Comparison of ENCODE assay signal across 8 cellular contexts in the genomic region with DNA sequence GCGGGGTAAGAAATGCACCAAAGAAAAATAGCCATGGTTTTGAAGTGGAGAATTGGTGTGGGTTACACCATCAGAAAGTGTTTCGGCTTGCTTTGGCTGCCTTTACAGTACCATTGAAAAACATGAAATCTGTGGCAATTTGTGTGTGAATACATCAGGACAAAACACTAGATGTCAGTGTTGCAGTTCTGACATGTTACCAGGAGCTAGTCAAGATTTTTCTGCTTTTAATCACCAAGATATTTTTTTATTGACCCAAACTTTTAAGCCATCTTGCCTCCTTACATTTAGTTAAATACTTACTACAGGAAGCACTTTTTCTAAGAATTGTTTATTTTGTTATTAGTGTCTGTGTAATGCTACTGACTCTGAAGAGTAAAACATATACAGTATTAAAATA. TPM values are rescaled to one million over a fixed set of nuclear protein-coding genes. Genes with fewer than 3 reads are reported as not detected.
A peak's percentile ranks its signal among the peaks of the same experiment; 100 is the strongest.
DNase-seq lines count a peak whose midpoint lies in the region; ATAC-seq, FAIRE-seq and TF ChIP-seq lines count a peak whose summit lies in the region.

No MANE protein-coding gene starts in this region.

- H3K36me3 ChIP-seq in Loucy (ENCODE audit: insufficient read depth, low read length), result peaks cover 10% of the 10 kb centered on the region; the same call in 1 of the 2 replicates
- peaks cover 47% of the 10 kb centered on the region for H3K36me3 ChIP-seq in K562 (ENCODE audit: control insufficient read depth, insufficient read depth, low read length)
- H3K36me3 ChIP-seq in H7 (replicated peaks; ENCODE audit: control insufficient read depth, insufficient read depth, low read length), result no peaks in the 10 kb centered on the region

- no peaks in the 10 kb centered on the region for H3K27me3 ChIP-seq in Loucy (ENCODE audit: insufficient read depth, low read length, poor library complexity, severe bottlenecking)
- no peaks in the 10 kb centered on the region for H3K27me3 ChIP-seq in K562 (ENCODE audit: control insufficient read depth in 2 of 2, insufficient read depth in 2 of 2, low read length in 2 of 2)
- no peaks in the 10 kb centered on the region for H3K27me3 ChIP-seq in H7 (ENCODE audit: control insufficient read depth, insufficient read depth, low read length)

- peaks cover 24% of the 10 kb centered on the region for H3K79me2 ChIP-seq in Loucy (ENCODE audit: insufficient read depth, low read length)
- peaks cover 95% of the 10 kb centered on the region for H3K79me2 ChIP-seq in K562 (ENCODE audit: control insufficient read depth, insufficient read depth, low read length)

- no peak overlapping the region for H3K4me3 ChIP-seq in Loucy (ENCODE audit: low read length, poor library complexity, severe bottlenecking)
- no peak overlapping the region for H3K4me3 ChIP-seq in K562
- no peak overlapping the region for H3K4me3 ChIP-seq in H7 (ENCODE audit: insufficient read depth, low read depth, low read length)

- TF ChIP-seq RAD21 in K562 (CRISPR knock-in tag; conservative IDR thresholded peaks at IDR 0.05 in 1 of 2, IDR thresholded peaks at IDR 0.05 in 1 of 2), result peak; percentile 69 to 82

- 10% methylated on average over 2 of the region's 2 CpGs for WGBS in K562 (ENCODE audit: insufficient coverage, low coverage, missing lambda C conversion rate)

- H4K20me1 ChIP-seq in Loucy (ENCODE audit: insufficient read depth, low read length, poor library complexity, severe bottlenecking), result peaks cover 11% of the 10 kb centered on the region
- no peaks in the 10 kb centered on the region for H4K20me1 ChIP-seq in K562 (replicated peaks; ENCODE audit: control insufficient read depth, insufficient read depth, low read length)

- no peaks in the 10 kb centered on the region for H3F3A ChIP-seq in Loucy (ENCODE audit: low read depth)

- POLR2A ChIA-PET in K562 (lab: Yijun Ruan, JAX), result interaction anchor here (0.6 to 1.5 kb wide), 4 partner anchors 9 to 18 kb away, joined by 3 to 4 read pairs (median 4); no protein-coding TSS in a partner anchor

- H3K9ac ChIP-seq in Loucy (ENCODE audit: low read depth, low read length, poor library complexity, severe bottlenecking) (no peak overlapping the region), K562 (ENCODE audit: insufficient read depth in 1 of 2, low read depth in 2 of 2, low read length in 2 of 2) (no peak overlapping the region; a peak in 1 of 4 replicates)

- intact Hi-C loops in Right ventricle myocardium superior (cut with DNase I), result no loop called here
- intact Hi-C loops in Right ventricle myocardium inferior (cut with DNase I), result no loop called here
- intact Hi-C loops in K562 (cut with micrococcal nuclease), result loop anchor here (1.0 to 2.0 kb wide), 3 partner anchors 31 to 253 kb away; no protein-coding TSS in a partner anchor

- in situ Hi-C loops in K562 (cut with MboI), result no loop called here

- CTCF ChIA-PET in K562 (lab: Yijun Ruan, JAX; ENCODE audit: low intra/inter-chr PET ratio), result interaction anchor here (0.9 kb wide), 1 partner anchor 222 kb away, joined by 4 read pairs; no protein-coding TSS in a partner anchor

- no TSS peak for BruUV-seq in K562 (replicated peaks; lab: Mats Ljungman, UMichigan)

- H3K4me1 ChIP-seq in Loucy (ENCODE audit: insufficient read depth, low read length, poor library complexity, severe bottlenecking) (peaks cover 5% of the 10 kb centered on the region), K562 (replicated peaks in 1 of 2; ENCODE audit: control insufficient read depth in 2 of 2, insufficient read depth in 2 of 2, low read length in 2 of 2) (peaks cover 15 to 42% of the 10 kb centered on the region in 2 experiments)

- DNase-seq in Right ventricle myocardium superior (no peak), Right ventricle myocardium inferior (ENCODE audit: missing footprints) (no peak), K562 (ENCODE audit: extremely low read depth in 1 of 4, low spot score in 3 of 4) (peak in 3 of 4 experiments; percentile 25 to 78 (median 54)), midbrain (lab: John Stamatoyannopoulos, UW) (peak; percentile 27), H7 (no peak), cerebellar nuclear complex (lab: John Stamatoyannopoulos, UW) (no peak)

- no peaks in the 10 kb centered on the region for H3K9me2 ChIP-seq in Loucy (replicated peaks; ENCODE audit: low read depth, low read length)

- peak; percentile 83 for FAIRE-seq in K562 (lab: Jason Lieb, UNC)

- H2AFZ ChIP-seq in Loucy (ENCODE audit: low read length) (no peak overlapping the region), K562 (ENCODE audit: low read depth, low read length) (no peak overlapping the region)

- 0 out of 2 replicates have a peak, but pooled peaks have one; percentile 6 for TF ChIP-seq EP300 in K562 (IDR thresholded peaks at IDR 0.05; ENCODE audit: low read length)

- H3K27ac ChIP-seq in K562 (ENCODE audit: extremely low read depth, low read depth, low read length), result no peak overlapping the region

- H3K4me2 ChIP-seq in Loucy (ENCODE audit: low read depth, low read length, poor library complexity, severe bottlenecking), result no peak overlapping the region
- H3K4me2 ChIP-seq in K562 (ENCODE audit: insufficient read depth, low read length), result no peak overlapping the region

- no peak for TF ChIP-seq POLR2A in K562 (conservative IDR thresholded peaks at IDR 0.05)

- no peaks in the 10 kb centered on the region for H3K9me1 ChIP-seq in K562 (ENCODE audit: control insufficient read depth, insufficient read depth, low read length)

- TF ChIP-seq CTCF in Loucy (conservative IDR thresholded peaks at IDR 0.05; ENCODE audit: low read length) (peak; percentile 64), K562 (IDR thresholded peaks at IDR 0.05 in 2 of 3, conservative IDR thresholded peaks at IDR 0.05 in 1 of 3; ENCODE audit: insufficient read depth in 2 of 3, low read depth in 1 of 3, low read length in 3 of 3) (peak; percentile 54 to 80 (median 70))

- ATAC-seq in Right ventricle myocardium superior (ENCODE audit: poor library complexity) (peak; percentile 48), Right ventricle myocardium inferior (no peak), K562 (peak; percentile 76), GM21515 (IDR thresholded peaks at IDR 0.05; ENCODE audit: unreplicated experiment) (no peak)

- H3K9me3 ChIP-seq in Loucy (ENCODE audit: insufficient read depth, low read depth, low read length), result no peaks in the 10 kb centered on the region
- no peaks in the 10 kb centered on the region for H3K9me3 ChIP-seq in K562 (replicated peaks; ENCODE audit: control insufficient read depth, insufficient read depth, low read depth, low read length)

TF ChIP-seq in K562, 482 proteins besides CTCF, POLR2A, EP300 and RAD21 (continues in another document):
- TF ChIP-seq ZC3H4 (CRISPR knock-in tag; IDR thresholded peaks at IDR 0.05; ENCODE audit: borderline replicate concordance), result no peak
- TF ChIP-seq, protein P1, sequence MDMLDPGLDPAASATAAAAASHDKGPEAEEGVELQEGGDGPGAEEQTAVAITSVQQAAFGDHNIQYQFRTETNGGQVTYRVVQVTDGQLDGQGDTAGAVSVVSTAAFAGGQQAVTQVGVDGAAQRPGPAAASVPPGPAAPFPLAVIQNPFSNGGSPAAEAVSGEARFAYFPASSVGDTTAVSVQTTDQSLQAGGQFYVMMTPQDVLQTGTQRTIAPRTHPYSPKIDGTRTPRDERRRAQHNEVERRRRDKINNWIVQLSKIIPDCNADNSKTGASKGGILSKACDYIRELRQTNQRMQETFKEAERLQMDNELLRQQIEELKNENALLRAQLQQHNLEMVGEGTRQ (CRISPR knock-in tag; IDR thresholded peaks at IDR 0.05), result no peak

RNA-seq across cellular contexts. Expression of a gene that starts 14.3 kb away (rescaled TPM):
- total RNA-seq in Right ventricle myocardium superior (21.7 TPM), Right ventricle myocardium inferior (21.9 TPM), K562 (2014; rRNA removed) (14.8 and 17.5 TPM in 2 replicates), K562 (2014; rRNA removed; fragmentation: Illumina TruSeq; extraction: Trizol) (58.1 and 72.6 TPM in 2 replicates), K562 (2015; rRNA removed; fragmentation: Illumina TruSeq; extraction: Trizol) (35.8 and 36.9 TPM in 2 replicates), K562 (2021) (42.1 and 42.9 TPM in 2 replicates)
- total RNA-seq in K562 (2011; cell fraction: chromatin; rRNA removed; ENCODE audit: low replicate concordance), result 7.8 and 25.2 TPM in 2 replicates
- total RNA-seq in K562 (2011; cell fraction: nucleolus; rRNA removed), result 4.5 TPM in 2 replicates
- 10.2 and 16.1 TPM in 2 replicates for total RNA-seq in K562 (2011; cell fraction: nucleoplasm; rRNA removed)
- polyA plus RNA-seq in K562 (2011; rRNA removed) (6.5 and 9.5 TPM in 2 replicates), K562 (2014; fragmentation: Illumina TruSeq; extraction: Trizol) (16.0 and 20.1 TPM in 2 replicates), K562 (2014; fragmentation: Nextera tagmentation; extraction: Ambion mirVana) (10 to 100 TPM; 29.3 to 54.8 TPM), K562 (2014; rRNA removed) (9.2 and 12.5 TPM in 2 replicates)
- 1.2 and 2.4 TPM in 2 replicates for polyA plus RNA-seq in K562 (2011; cell fraction: cytosol; rRNA removed)
- 2.6 and 2.9 TPM in 2 replicates for polyA plus RNA-seq in K562 (2011; cell fraction: nucleus; rRNA removed)
- polyA plus RNA-seq in K562 (2012), result 10.1 and 17.9 TPM in 2 replicates
- polyA minus RNA-seq in K562 (2011; rRNA and poly(A)+ RNA removed), result 15.9 and 16.6 TPM in 2 replicates
- polyA minus RNA-seq in K562 (2011; cell fraction: cytosol; rRNA and poly(A)+ RNA removed), result 3.5 and 7.6 TPM in 2 replicates
- polyA minus RNA-seq in K562 (2011; cell fraction: nucleus; rRNA and poly(A)+ RNA removed), result 5.8 and 13.2 TPM in 2 replicates
- total RNA-seq in H7 (2014; rRNA removed; shearing (Covaris generic)), result 15.5 and 18.6 TPM in 2 replicates

RNA-seq across cellular contexts. Expression of a gene that starts 45.7 kb away (rescaled TPM):
- total RNA-seq in Right ventricle myocardium superior (1.5 TPM), Right ventricle myocardium inferior (1.6 TPM), K562 (2014; rRNA removed) (0.04 and 0.41 TPM in 2 replicates), K562 (2014; rRNA removed; fragmentation: Illumina TruSeq; extraction: Trizol) (0.11 TPM in 1 of 2 replicates, not detected in the other), K562 (2015; rRNA removed; fragmentation: Illumina TruSeq; extraction: Trizol) (0.04 and 0.14 TPM in 2 replicates), K562 (2021) (0.04 and 0.11 TPM in 2 replicates)
- total RNA-seq in K562 (2011; cell fraction: chromatin; rRNA removed; ENCODE audit: low replicate concordance), result 0.09 TPM in 1 of 2 replicates, not detected in the other
- total RNA-seq in K562 (2011; cell fraction: nucleolus; rRNA removed), result not detected in 2 replicates
- total RNA-seq in K562 (2011; cell fraction: nucleoplasm; rRNA removed), result 0.99 TPM in 1 of 2 replicates, not detected in the other
- polyA plus RNA-seq in K562 (2011; rRNA removed) (0.03 and 0.14 TPM in 2 replicates), K562 (2014; fragmentation: Illumina TruSeq; extraction: Trizol) (0.04 TPM in 1 of 2 replicates, not detected in the other), K562 (2014; fragmentation: Nextera tagmentation; extraction: Ambion mirVana) (not detected), K562 (2014; rRNA removed) (not detected in 2 replicates)
- 0.01 TPM in 1 of 2 replicates, not detected in the other for polyA plus RNA-seq in K562 (2011; cell fraction: cytosol; rRNA removed)
- 0.20 and 0.36 TPM in 2 replicates for polyA plus RNA-seq in K562 (2011; cell fraction: nucleus; rRNA removed)
- 0.07 and 0.17 TPM in 2 replicates for polyA plus RNA-seq in K562 (2012)
- 0.14 TPM in 1 of 2 replicates, not detected in the other for polyA minus RNA-seq in K562 (2011; rRNA and poly(A)+ RNA removed)
- not detected in 2 replicates for polyA minus RNA-seq in K562 (2011; cell fraction: cytosol; rRNA and poly(A)+ RNA removed)
- 0.13 and 0.22 TPM in 2 replicates for polyA minus RNA-seq in K562 (2011; cell fraction: nucleus; rRNA and poly(A)+ RNA removed)
- 0.67 and 2.1 TPM in 2 replicates for total RNA-seq in H7 (2014; rRNA removed; shearing (Covaris generic))

Comparison
In these comparisons a context has a peak if more than half of its experiments do, and no peak if none do; other contexts are left out.
1. ATAC-seq: peak in Right ventricle myocardium superior (single experiment) and K562 (single experiment); none in Right ventricle myocardium inferior (single experiment) and GM21515 (single experiment).
2. DNase-seq: peak in K562 (3 of 4) and midbrain (single experiment); none in Right ventricle myocardium superior (single experiment), Right ventricle myocardium inferior (single experiment), H7 (single experiment) and cerebellar nuclear complex (0 of 2).